Comparison of ENCODE assay signal across 16 cellular contexts in genomic region chr14:51451561-51451960, GRCh38.
DNase-seq lines count a peak whose midpoint lies in the region; ATAC-seq and TF ChIP-seq lines count a peak whose summit lies in the region.
"Had no signal": no experiment of that assay in that cellular context is flagged by ENCODE, and none has a peak within 500 bp of the region (broad histone marks: within the 10 kb centered on the region; RNA-seq: fewer than 3 reads in every experiment).

No MANE protein-coding gene starts in this region.

- no peaks in the 10 kb centered on the region for H3K79me1 ChIP-seq in mesendoderm (ENCODE audit: low read length)

- DNase-seq in GM23338 (ENCODE audit: low spot score): no peak
- peak; percentile 70 for DNase-seq in SK-MEL-5 (ENCODE audit: low read depth, low spot score)
- DNase-seq in esophagus muscularis mucosa (ENCODE audit: extremely low spot score): peak; percentile 19
- DNase-seq in mesendoderm: no peak
- DNase-seq in ACHN: no peak
- DNase-seq: C1 segment of cervical spinal cord; CD4-positive, alpha-beta memory T cell; COR-L47; DMS153; DND-41; H7; HCEC 1CT had no signal

- no peak overlapping the region for H4K5ac ChIP-seq in mesendoderm (ENCODE audit: low read length)

- no peaks in the 10 kb centered on the region for H3K27me3 Mint-ChIP-seq in GM23338 (ENCODE audit: insufficient read depth, low read depth, poor library complexity)

- no peak overlapping the region for H3K4me3 Mint-ChIP-seq in GM23338
- H3K4me3 Mint-ChIP-seq: CD4-positive, alpha-beta memory T cell had no signal

- intact Hi-C loops in esophagus muscularis mucosa (cut with DNase I): no loop called here

- H4K8ac ChIP-seq in mesendoderm (ENCODE audit: low read depth, low read length): no peak overlapping the region

- H3K27ac ChIP-seq in GM23338 (ENCODE audit: low read depth) (no peak overlapping the region), esophagus muscularis mucosa (replicated peaks in 1 of 4) (no peak overlapping the region), mesendoderm (ENCODE audit: low read depth, low read length) (no peak overlapping the region)
- H3K27ac ChIP-seq: 22Rv1, A549 had no signal

- in situ Hi-C loops in SK-MEL-5 (cut with HindIII; ENCODE audit: low pct_unique_long_range_greater_than_20kb, low sequenced_read_pairs) (no loop called here), ACHN (cut with HindIII; ENCODE audit: low pct_ligation_motif_present, low pct_unique_long_range_greater_than_20kb, low sequenced_read_pairs) (no loop called here)

- H3K4me1 Mint-ChIP-seq in GM23338: no peaks in the 10 kb centered on the region
- H3K4me1 Mint-ChIP-seq: CD4-positive, alpha-beta memory T cell had no signal

- H3K27ac Mint-ChIP-seq in GM23338: no peak overlapping the region

- no peak overlapping the region for H2AK5ac ChIP-seq in mesendoderm (ENCODE audit: low read length)

- H3K4me3 ChIP-seq in GM23338 (no peak overlapping the region), esophagus muscularis mucosa (no peak overlapping the region), mesendoderm (ENCODE audit: low read length) (no peak overlapping the region)
- H3K4me3 ChIP-seq: A549 had no signal

- H3K9ac ChIP-seq in mesendoderm (ENCODE audit: low read length): no peak overlapping the region

- no peaks in the 10 kb centered on the region for H3K4me1 ChIP-seq in GM23338 (ENCODE audit: insufficient read depth)
- peaks cover 3 to 10% (median 6%) of the 10 kb centered on the region in 4 donors for H3K4me1 ChIP-seq in esophagus muscularis mucosa
- H3K4me1 ChIP-seq in mesendoderm (ENCODE audit: control insufficient read depth, low read depth, low read length): peaks cover 3% of the 10 kb centered on the region

- no peak overlapping the region for H3K56ac ChIP-seq in mesendoderm (ENCODE audit: low read length)

- H3K27me3 ChIP-seq in GM23338 (ENCODE audit: insufficient read depth): no peaks in the 10 kb centered on the region
- no peaks in the 10 kb centered on the region for H3K27me3 ChIP-seq in esophagus muscularis mucosa
- H3K27me3 ChIP-seq in mesendoderm (ENCODE audit: insufficient read depth, low read length, poor library complexity): no peaks in the 10 kb centered on the region

- H2BK5ac ChIP-seq in mesendoderm (ENCODE audit: low read length): no peak overlapping the region

- H4K20me1 ChIP-seq in GM23338 (replicated peaks; ENCODE audit: insufficient read depth): no peaks in the 10 kb centered on the region

- 68% methylated on average over 4 of the region's 4 CpGs for WGBS in esophagus muscularis mucosa
- no CpG with 5 or more reads among the region's 4 CpGs for WGBS in mesendoderm (ENCODE audit: extremely low coverage, insufficient coverage, low lambda C conversion rate)

- no peak for TF ChIP-seq EP300 in esophagus muscularis mucosa (IDR thresholded peaks at IDR 0.05)

- peak overlapping the region; percentile 9 for H2BK15ac ChIP-seq in mesendoderm (replicated peaks; ENCODE audit: low read depth)

- no peaks in the 10 kb centered on the region for H3K9me3 Mint-ChIP-seq in GM23338

- no peak overlapping the region for H2BK120ac ChIP-seq in mesendoderm (ENCODE audit: low read depth, low read length)

- TF ChIP-seq POLR2A in esophagus muscularis mucosa (IDR thresholded peaks at IDR 0.05; ENCODE audit: low read depth): no peak

- peaks cover 12% of the 10 kb centered on the region; the same call in 1 of the 2 replicates for H3K9me2 ChIP-seq in GM23338 (ENCODE audit: insufficient read depth)

- H3K9me3 ChIP-seq in esophagus muscularis mucosa: no peaks in the 10 kb centered on the region
- H3K9me3 ChIP-seq: A549 had no signal

- H3K18ac ChIP-seq in mesendoderm (ENCODE audit: low read length): no peak overlapping the region

- TF ChIP-seq CTCF in GM23338 (conservative IDR thresholded peaks at IDR 0.05; ENCODE audit: low read depth in 2 of 2) (no peak), esophagus muscularis mucosa (IDR thresholded peaks at IDR 0.05) (no peak)

- no peaks in the 10 kb centered on the region for H3F3A ChIP-seq in GM23338 (replicated peaks; ENCODE audit: low read depth)

- H2AFZ ChIP-seq in GM23338: peak overlapping the region; percentile 14; the same call in 1 of the 2 replicates

- no peak for ATAC-seq in GM23338
- no peak for ATAC-seq in GM18907 (IDR thresholded peaks at IDR 0.05; ENCODE audit: unreplicated experiment)
- ATAC-seq in GM19324 (IDR thresholded peaks at IDR 0.05; ENCODE audit: low FRiP score, unreplicated experiment): no peak
- ATAC-seq: A549 had no signal

- no peak overlapping the region for H3K23ac ChIP-seq in mesendoderm (ENCODE audit: low read length)

- H3K36me3 ChIP-seq in GM23338 (ENCODE audit: insufficient read depth) (no peaks in the 10 kb centered on the region), esophagus muscularis mucosa (no peaks in the 10 kb centered on the region), mesendoderm (ENCODE audit: control insufficient read depth, insufficient read depth, low read length) (no peaks in the 10 kb centered on the region)

- no peaks in the 10 kb centered on the region for H3K36me3 Mint-ChIP-seq in GM23338 (ENCODE audit: low read depth)
- H3K36me3 Mint-ChIP-seq: CD4-positive, alpha-beta memory T cell had no signal

- H3K79me2 ChIP-seq in GM23338 (replicated peaks; ENCODE audit: insufficient read depth) (no peaks in the 10 kb centered on the region), mesendoderm (ENCODE audit: control insufficient read depth, insufficient read depth, low read length) (no peaks in the 10 kb centered on the region)

- H3K4me2 ChIP-seq in GM23338 (no peak overlapping the region), mesendoderm (ENCODE audit: low read length) (no peak overlapping the region)
- H3K4me2 ChIP-seq: A549 had no signal

- H3K4ac ChIP-seq in mesendoderm (ENCODE audit: low read depth, low read length): no peak overlapping the region

TF ChIP-seq in GM23338, 12 proteins besides CTCF, POLR2A, EP300 and RAD21 (continues in another document):
- TF ChIP-seq REST (IDR thresholded peaks at IDR 0.05; ENCODE audit: unreplicated experiment): no peak
- no peak for TF ChIP-seq ZNF114 (CRISPR knock-in tag; IDR thresholded peaks at IDR 0.05)
- TF ChIP-seq EZH2phosphoT487 (IDR thresholded peaks at IDR 0.05; ENCODE audit: unreplicated experiment): no peak
- no peak for TF ChIP-seq JUNB (IDR thresholded peaks at IDR 0.05; ENCODE audit: unreplicated experiment)
- no peak for TF ChIP-seq CREB1 (CRISPR knock-in tag; IDR thresholded peaks at IDR 0.05; ENCODE audit: low read depth)
- no peak for TF ChIP-seq ZNF331 (CRISPR knock-in tag; IDR thresholded peaks at IDR 0.05; ENCODE audit: low read depth)
- no peak for TF ChIP-seq NANOG (IDR thresholded peaks at IDR 0.05; ENCODE audit: borderline replicate concordance)
- TF ChIP-seq ETS1 (IDR thresholded peaks at IDR 0.05): no peak
- TF ChIP-seq STAT1 (IDR thresholded peaks at IDR 0.05; ENCODE audit: unreplicated experiment): no peak
- TF ChIP-seq EZH2 (IDR thresholded peaks at IDR 0.05; ENCODE audit: low read depth, unreplicated experiment): no peak
- TF ChIP-seq POLR2AphosphoS5 (IDR thresholded peaks at IDR 0.05; ENCODE audit: low read depth): no peak

Comparison
In these comparisons a context has a peak if more than half of its experiments do, and no peak if none do; other contexts are left out.
1. DNase-seq: peak in SK-MEL-5 (single experiment) and esophagus muscularis mucosa (single experiment); none in GM23338 (single experiment), mesendoderm (single experiment) and ACHN (single experiment).